Comparison of ENCODE assay signal across 26 cellular contexts in genomic region chr2:209970711-209971110, GRCh38.
"Had no signal": no experiment of that assay in that cellular context is flagged by ENCODE, and none has a peak within 500 bp of the region (broad histone marks: within the 10 kb centered on the region; RNA-seq: fewer than 3 reads in every experiment).

No MANE protein-coding gene starts in this region.

- H3K27me3 Mint-ChIP-seq: progenitor cell of endocrine pancreas, type B pancreatic cell had no signal

- H3K27me3 ChIP-seq: neural progenitor cell, ovary, stomach, thyroid gland, upper lobe of right lung, uterus had no signal

- H3K36me3 Mint-ChIP-seq: naive thymus-derived CD4-positive, alpha-beta T cell; natural killer cell; neural progenitor cell; stimulated activated naive B cell treated with anti-CD40 and anti-IgM and Interleukin-4, amounts not matched to agents 10 μg/mL and 1 μg/mL and 100 μg/mL, for 72 hours; type B pancreatic cell had no signal

- H3K4me3 Mint-ChIP-seq: naive thymus-derived CD4-positive, alpha-beta T cell; natural killer cell; nephron; neural progenitor cell; stimulated activated naive B cell treated with anti-CD40 and anti-IgM and Interleukin-4, amounts not matched to agents 10 μg/mL and 1 μg/mL and 100 μg/mL, for 72 hours; stimulated activated naive CD8-positive, alpha-beta T cell treated with anti-CD3 and anti-CD28 coated beads, Interleukin-15, Interleukin-2, amounts not matched to agents 100 ng/mL and 50 ng/mL, for 24 hours; type B pancreatic cell had no signal

- H3K9me3 Mint-ChIP-seq: naive thymus-derived CD4-positive, alpha-beta T cell; natural killer cell; nephron; neural progenitor cell; stimulated activated naive B cell treated with anti-CD40 and anti-IgM and Interleukin-4, amounts not matched to agents 10 μg/mL and 1 μg/mL and 100 μg/mL, for 72 hours; stimulated activated naive CD8-positive, alpha-beta T cell treated with anti-CD3 and anti-CD28 coated beads, Interleukin-15, Interleukin-2, amounts not matched to agents 100 ng/mL and 50 ng/mL, for 24 hours; type B pancreatic cell had no signal

- H3K4me1 ChIP-seq: neural progenitor cell, parathyroid adenoma, psoas muscle, stomach, thyroid gland, tibial nerve, upper lobe of right lung, uterus had no signal

- DNase-seq: naive thymus-derived CD4-positive, alpha-beta T cell; natural killer cell; occipital lobe; ovary; posterior cingulate gyrus; psoas muscle; right cardiac atrium; stimulated activated CD4-positive, alpha-beta T cell treated with anti-CD3 and anti-CD28 coated beads, Interleukin-1b, Interleukin-23, amount 100 ng/mL, for 48 hours; stimulated activated CD4-positive, alpha-beta T cell treated with anti-CD3 and anti-CD28 coated beads, Interleukin-4, amount 100 ng/mL, for 1 hour; stimulated activated CD4-positive, alpha-beta T cell treated with anti-CD3 and anti-CD28 coated beads, Interleukin-4, amount 100 ng/mL, for 4 hours; stimulated activated CD8-positive, alpha-beta memory T cell treated with anti-CD3 and anti-CD28 coated beads, Interleukin-4, amount 100 ng/mL, for 48 hours; stimulated activated naive B cell treated with anti-CD40 and anti-IgM and Interleukin-4, amounts not matched to agents 10 μg/mL and 1 μg/mL and 100 μg/mL, for 72 hours; stimulated activated naive CD4-positive, alpha-beta T cell treated with Interleukin-2 at 50 U/mL for 16 hours; stomach; thyroid gland; upper lobe of right lung; uterus had no signal

- H3K27ac Mint-ChIP-seq: naive thymus-derived CD4-positive, alpha-beta T cell; natural killer cell; nephron; neural progenitor cell; progenitor cell of endocrine pancreas; stimulated activated naive B cell treated with anti-CD40 and anti-IgM and Interleukin-4, amounts not matched to agents 10 μg/mL and 1 μg/mL and 100 μg/mL, for 72 hours; stimulated activated naive CD8-positive, alpha-beta T cell treated with anti-CD3 and anti-CD28 coated beads, Interleukin-15, Interleukin-2, amounts not matched to agents 100 ng/mL and 50 ng/mL, for 24 hours; type B pancreatic cell had no signal

- H3K27ac ChIP-seq: neural progenitor cell, ovary, parathyroid adenoma, psoas muscle, skin epidermis, stomach, thoracic aorta, thyroid gland, tibial nerve, upper lobe of right lung, uterus had no signal

- H3K4me1 Mint-ChIP-seq: naive thymus-derived CD4-positive, alpha-beta T cell; natural killer cell; nephron; neural progenitor cell; stimulated activated naive B cell treated with anti-CD40 and anti-IgM and Interleukin-4, amounts not matched to agents 10 μg/mL and 1 μg/mL and 100 μg/mL, for 72 hours had no signal

- H3K36me3 ChIP-seq: neural progenitor cell, ovary, stomach, thoracic aorta, thyroid gland, tibial nerve, upper lobe of right lung, uterus had no signal

- H3K9me3 ChIP-seq: ovary, psoas muscle, stomach, thoracic aorta, thyroid gland, tibial nerve, upper lobe of right lung, uterus had no signal

- H3K4me3 ChIP-seq: neural progenitor cell, ovary, psoas muscle, skin epidermis, stomach, thoracic aorta, thyroid gland, tibial nerve, upper lobe of right lung, uterus had no signal
